In the genomic region with DNA sequence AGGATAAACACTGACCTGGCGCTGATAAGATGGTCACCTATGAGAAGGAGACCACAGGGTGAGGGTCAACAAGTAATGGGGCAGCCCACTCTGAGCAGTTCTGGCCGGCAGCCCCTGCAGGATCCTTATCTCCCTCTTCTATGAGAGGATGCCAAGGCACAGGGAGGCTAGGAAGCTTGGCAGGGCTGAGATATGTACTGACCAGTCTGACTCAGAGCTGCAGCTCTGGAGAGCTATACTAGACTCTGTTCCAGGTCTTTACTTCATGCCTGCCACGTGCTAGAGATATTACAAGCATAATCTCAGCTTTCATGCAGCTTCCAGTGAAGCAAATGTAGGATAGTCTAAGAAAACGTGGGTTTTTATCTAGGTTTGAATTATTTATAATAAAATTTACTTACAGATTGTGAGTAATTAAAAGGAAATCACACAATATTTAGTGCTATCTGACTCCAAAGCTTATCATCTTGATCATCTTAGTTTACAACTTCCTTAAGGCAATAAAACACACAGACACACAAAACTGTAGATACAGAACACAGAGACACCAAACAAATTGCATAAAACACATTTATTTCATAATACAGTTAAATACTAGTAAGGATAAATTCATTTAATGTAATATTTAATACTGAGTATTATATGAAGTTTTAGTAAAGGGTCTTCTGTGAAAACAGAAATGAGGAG, we compare ENCODE assay signal across 11 cellular contexts. TPM values are rescaled to one million over a fixed set of nuclear protein-coding genes. Genes with fewer than 3 reads are reported as not detected.
DNase-seq lines count a peak whose midpoint lies in the region; ATAC-seq and TF ChIP-seq lines count a peak whose summit lies in the region.
"Had no signal": no experiment of that assay in that cellular context is flagged by ENCODE, and none has a peak within 500 bp of the region (broad histone marks: within the 10 kb centered on the region; RNA-seq: fewer than 3 reads in every experiment).

No MANE protein-coding gene starts in this region.

- DNase-seq in EL, result peak; percentile 57
- DNase-seq in SK-N-SH, result no peak
- DNase-seq in fibroblast of the conjunctiva (ENCODE audit: low read depth), result peak; percentile 23
- peak; percentile 40 for DNase-seq in pulmonary artery endothelial cell (ENCODE audit: low read depth, low spot score)
- no peak for DNase-seq in NCI-H2171 (lab: John Stamatoyannopoulos, UW)
- DNase-seq in AG08396 (ENCODE audit: low spot score), result no peak
- DNase-seq: activated CD8-positive, alpha-beta memory T cell treated with anti-CD3 and anti-CD28 coated beads for 24 hours; NCI-H1048; NCI-H69 had no signal

- ATAC-seq in GM19452 (IDR thresholded peaks at IDR 0.05; ENCODE audit: unreplicated experiment), result no peak

- no peaks in the 10 kb centered on the region for H3K79me2 ChIP-seq in SK-N-SH (ENCODE audit: insufficient read depth)

- H3K4me1 ChIP-seq in SK-N-SH (ENCODE audit: control insufficient read depth in 1 of 2, insufficient read depth in 2 of 2, low read depth in 1 of 2, low read length in 1 of 2), result no peaks in the 10 kb centered on the region
- H3K4me1 ChIP-seq: breast epithelium had no signal

- peaks cover 12% of the 10 kb centered on the region for H3F3A ChIP-seq in SK-N-SH (replicated peaks; ENCODE audit: insufficient read depth)

- no peak for TF ChIP-seq EP300 in SK-N-SH (IDR thresholded peaks at IDR 0.05; ENCODE audit: borderline replicate concordance in 1 of 2, low read depth in 1 of 2, low read length in 1 of 2)

- no peak overlapping the region for H3K4me2 ChIP-seq in SK-N-SH

- H4K20me1 ChIP-seq in SK-N-SH (ENCODE audit: insufficient read depth), result no peaks in the 10 kb centered on the region

- H3K27me3 ChIP-seq in SK-N-SH (ENCODE audit: insufficient read depth), result no peaks in the 10 kb centered on the region
- H3K27me3 ChIP-seq: breast epithelium had no signal

- no peaks in the 10 kb centered on the region for H3K9me3 ChIP-seq in SK-N-SH
- H3K9me3 ChIP-seq: breast epithelium had no signal

- TF ChIP-seq RAD21 in SK-N-SH (IDR thresholded peaks at IDR 0.05; ENCODE audit: low read length), result no peak

- CTCF ChIA-PET in SK-N-SH (lab: Yijun Ruan, JAX), result interaction anchor here (1.0 to 1.4 kb wide), 2 partner anchors 36 to 37 kb away, joined by 3 read pairs; no protein-coding TSS in a partner anchor

- H2AFZ ChIP-seq in SK-N-SH (ENCODE audit: low read depth), result no peak overlapping the region

- H3K4me3 ChIP-seq in SK-N-SH (ENCODE audit: low read depth in 2 of 2, low read length in 1 of 2), result no peak overlapping the region
- H3K4me3 ChIP-seq: breast epithelium had no signal

- 60% methylated on average over 4 of the region's 4 CpGs for WGBS in SK-N-SH (ENCODE audit: low lambda C conversion rate)

- POLR2A ChIA-PET in SK-N-SH (lab: Yijun Ruan, JAX), result no interaction called here

- H3K9ac ChIP-seq in SK-N-SH, result no peak overlapping the region

- 0 out of 4 replicates have a peak overlapping the region, but pooled peaks of 1 of the 2 experiments have one; percentile 2 for H3K27ac ChIP-seq in SK-N-SH (ENCODE audit: low read depth in 2 of 2, low read length in 1 of 2)

- peaks cover 39 to 59% of the 10 kb centered on the region in 2 experiments for H3K36me3 ChIP-seq in SK-N-SH (replicated peaks in 1 of 2; ENCODE audit: control insufficient read depth in 1 of 2, insufficient read depth in 2 of 2, low read length in 1 of 2)

- no peaks in the 10 kb centered on the region for H3K9me2 ChIP-seq in SK-N-SH

- TF ChIP-seq CTCF in SK-N-SH (IDR thresholded peaks at IDR 0.05), result no peak

TF ChIP-seq in SK-N-SH, 30 proteins besides CTCF, POLR2A, EP300 and RAD21:
- TF ChIP-seq CHD2 (IDR thresholded peaks at IDR 0.05; ENCODE audit: low read length, partially characterized antibody) (no peak), JUND (IDR thresholded peaks at IDR 0.05) (0 out of 2 replicates have a peak, but pooled peaks have one; percentile 11), RFX5 (IDR thresholded peaks at IDR 0.05; ENCODE audit: low read length) (no peak), SIN3A (IDR thresholded peaks at IDR 0.05; ENCODE audit: borderline replicate concordance, low read depth, low read length) (no peak), FOSL2 (IDR thresholded peaks at IDR 0.05; ENCODE audit: borderline replicate concordance, low read depth) (no peak), NFIC (IDR thresholded peaks at IDR 0.05; ENCODE audit: borderline replicate concordance) (0 out of 2 replicates have a peak, but pooled peaks have one; percentile 15), GATA2 (CRISPR knock-in tag; IDR thresholded peaks at IDR 0.05) (no peak)
- TF ChIP-seq, protein P1, sequence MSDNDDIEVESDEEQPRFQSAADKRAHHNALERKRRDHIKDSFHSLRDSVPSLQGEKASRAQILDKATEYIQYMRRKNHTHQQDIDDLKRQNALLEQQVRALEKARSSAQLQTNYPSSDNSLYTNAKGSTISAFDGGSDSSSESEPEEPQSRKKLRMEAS (IDR thresholded peaks at IDR 0.05; ENCODE audit: low read depth), result peak; percentile 64

RNA-seq across cellular contexts. Expression of a gene that starts 32.3 kb away (rescaled TPM):
- polyA plus RNA-seq in SK-N-SH (2012; rRNA removed), result 21.2 and 23.1 TPM in 2 replicates
- polyA plus RNA-seq in SK-N-SH (2012; cell fraction: cytosol; rRNA removed), result 18.1 and 20.1 TPM in 2 replicates
- 48.3 and 65.4 TPM in 2 replicates for polyA plus RNA-seq in SK-N-SH (2012; cell fraction: nucleus; rRNA removed)
- total RNA-seq in pulmonary artery endothelial cell, result 41.9 and 54.7 TPM in 2 replicates

RNA-seq across cellular contexts. Expression of a gene that starts 35.3 kb away (rescaled TPM):
- 42.8 and 55.1 TPM in 2 replicates for polyA plus RNA-seq in SK-N-SH (2012; rRNA removed)
- polyA plus RNA-seq in SK-N-SH (2012; cell fraction: cytosol; rRNA removed), result 49.7 and 50.8 TPM in 2 replicates
- 64.7 and 121 TPM in 2 replicates for polyA plus RNA-seq in SK-N-SH (2012; cell fraction: nucleus; rRNA removed)
- total RNA-seq in pulmonary artery endothelial cell, result 32.1 and 41.9 TPM in 2 replicates

Comparison
In these comparisons a context has a peak if more than half of its experiments do, and no peak if none do; other contexts are left out.
1. DNase-seq: peak in EL (single experiment), fibroblast of the conjunctiva (single experiment) and pulmonary artery endothelial cell (single experiment); none in SK-N-SH (single experiment), NCI-H2171 (single experiment) and AG08396 (single experiment).